ENCODE assay signal across 19 cellular contexts in genomic region chr4:41106694-41107419, GRCh38.
DNase-seq lines count a peak whose midpoint lies in the region; ATAC-seq and TF ChIP-seq lines count a peak whose summit lies in the region.
"Had no signal": no experiment of that assay in that cellular context is flagged by ENCODE, and none has a peak within 500 bp of the region (broad histone marks: within the 10 kb centered on the region; RNA-seq: fewer than 3 reads in every experiment).

No MANE protein-coding gene starts in this region.

- TF ChIP-seq CTCF in WTC11 (IDR thresholded peaks at IDR 0.05) (no peak), coronary artery (IDR thresholded peaks at IDR 0.05) (no peak), testis (IDR thresholded peaks at IDR 0.05) (no peak)

- H3K27ac ChIP-seq in right cardiac atrium (ENCODE audit: low read length) (no peak overlapping the region), coronary artery (peak overlapping the region; percentile 5 to 6), testis (peak overlapping the region; percentile 29 to 52)

- H3K27ac Mint-ChIP-seq in WTC11, result no peak overlapping the region
- H3K27ac Mint-ChIP-seq: CD4-positive, CD25-positive, alpha-beta regulatory T cell; CD8-positive, alpha-beta memory T cell had no signal

- TF ChIP-seq POLR2A in testis (IDR thresholded peaks at IDR 0.05), result no peak

- 94% methylated on average over 7 of the region's 7 CpGs for WGBS in right cardiac atrium
- 74 to 77% methylated on average over 7 of the region's 7 CpGs for WGBS in testis, 2 donors

- no peak overlapping the region for H3K4me3 ChIP-seq in right cardiac atrium (ENCODE audit: low read length)
- H3K4me3 ChIP-seq in coronary artery, result no peak overlapping the region
- no peak overlapping the region for H3K4me3 ChIP-seq in testis
- H3K4me3 ChIP-seq: GM12878 had no signal

- peaks cover 14% of the 10 kb centered on the region for H3K9me3 Mint-ChIP-seq in WTC11

- POLR2A ChIA-PET in WTC11 (lab: Charles Lee), result no interaction called here

- no peaks in the 10 kb centered on the region for H3K27me3 Mint-ChIP-seq in WTC11 (ENCODE audit: low read depth)
- H3K27me3 Mint-ChIP-seq: CD8-positive, alpha-beta memory T cell had no signal

- H3K4me3 Mint-ChIP-seq in WTC11, result no peak overlapping the region
- H3K4me3 Mint-ChIP-seq: CD4-positive, CD25-positive, alpha-beta regulatory T cell; CD8-positive, alpha-beta memory T cell had no signal

- no peaks in the 10 kb centered on the region for H3K36me3 ChIP-seq in testis (ENCODE audit: low read depth, missing control alignments)
- H3K36me3 ChIP-seq: BE2C had no signal

- H3K9me3 ChIP-seq in right cardiac atrium (ENCODE audit: control insufficient read depth, low read length) (no peaks in the 10 kb centered on the region), testis (no peaks in the 10 kb centered on the region)
- H3K9me3 ChIP-seq: BE2C had no signal

- H3K27me3 ChIP-seq in right cardiac atrium (ENCODE audit: control insufficient read depth, insufficient read depth) (no peaks in the 10 kb centered on the region), testis (no peaks in the 10 kb centered on the region)
- H3K27me3 ChIP-seq: BE2C had no signal

- peaks cover 4% of the 10 kb centered on the region for H3K4me1 ChIP-seq in right cardiac atrium (ENCODE audit: control insufficient read depth, insufficient read depth, low read length)
- peaks cover 7% of the 10 kb centered on the region for H3K4me1 ChIP-seq in testis
- H3K4me1 ChIP-seq: BE2C had no signal

- H3K36me3 Mint-ChIP-seq in WTC11, result peaks cover 10% of the 10 kb centered on the region
- H3K36me3 Mint-ChIP-seq: CD4-positive, CD25-positive, alpha-beta regulatory T cell; CD8-positive, alpha-beta memory T cell had no signal

- ATAC-seq in right cardiac atrium, result peak; percentile 43 to 59
- no peak for ATAC-seq in left cardiac atrium
- no peak for ATAC-seq in WTC11
- ATAC-seq: GM12878 had no signal

- H3K4me1 Mint-ChIP-seq in WTC11, result no peaks in the 10 kb centered on the region
- H3K4me1 Mint-ChIP-seq: CD4-positive, CD25-positive, alpha-beta regulatory T cell; CD8-positive, alpha-beta memory T cell had no signal

- DNase-seq in right cardiac atrium (no peak), left cardiac atrium (no peak), WTC11 (ENCODE audit: low spot score) (no peak), coronary artery (ENCODE audit: low spot score) (no peak), testis (no peak), middle frontal gyrus (ENCODE audit: extremely low spot score, low spot score) (no peak)
- DNase-seq in activated effector memory CD4-positive, alpha-beta T cell treated with Interleukin-2 at 50 U/mL for 16 hours, result no peak
- DNase-seq: ACHN; BE2C; C1 segment of cervical spinal cord; CD4-positive, CD25-positive, alpha-beta regulatory T cell; CD8-positive, alpha-beta memory T cell; COR-L47; DMS 273 treated with DMSO at 0.1 percent for 48 hours; DMS53; DND-41; GOT3; H7 had no signal

- CTCF ChIA-PET in WTC11 (lab: Charles Lee), result interaction anchor here (1.3 kb wide), 1 partner anchor 127 kb away, joined by 5 read pairs; no protein-coding TSS in a partner anchor

- intact Hi-C loops in right cardiac atrium (cut with DNase I) (no loop called here), left cardiac atrium (cut with DNase I) (no loop called here), testis (cut with DNase I; ENCODE audit: low total_unique reads) (no loop called here)

TF ChIP-seq in WTC11, 78 proteins besides CTCF, POLR2A, EP300 and RAD21:
- TF ChIP-seq E2F1 (CRISPR knock-in tag; IDR thresholded peaks at IDR 0.05) (no peak), ZNF121 (CRISPR knock-in tag; IDR thresholded peaks at IDR 0.05) (peak; percentile 82; the same call in 1 of the 2 replicates)

Comparison
In these comparisons a context has a peak if more than half of its experiments do, and no peak if none do; other contexts are left out.
1. ATAC-seq: peak in right cardiac atrium (2 of 2); none in left cardiac atrium (0 of 2) and WTC11 (single experiment).